In genomic region chr10:124394583-124394982, GRCh38 we compare ENCODE assay signal across 1 cellular context.
TF ChIP-seq lines count a peak whose summit lies in the region.

No MANE protein-coding gene starts in this region.

TF ChIP-seq in K562, 482 proteins besides CTCF, POLR2A, EP300 and RAD21 (continued from another document):
- TF ChIP-seq HMGXB4 (CRISPR knock-in tag; IDR thresholded peaks at IDR 0.05) (no peak), MAFG (tag; conservative IDR thresholded peaks at IDR 0.05) (peak; percentile 39; the same call in 1 of the 2 replicates), ZFP1 (CRISPR knock-in tag; IDR thresholded peaks at IDR 0.05) (no peak)
TF ChIP-seq in K562: peak in this region for 3.
